1 cellular context compared by ENCODE assay signal in the genomic region with DNA sequence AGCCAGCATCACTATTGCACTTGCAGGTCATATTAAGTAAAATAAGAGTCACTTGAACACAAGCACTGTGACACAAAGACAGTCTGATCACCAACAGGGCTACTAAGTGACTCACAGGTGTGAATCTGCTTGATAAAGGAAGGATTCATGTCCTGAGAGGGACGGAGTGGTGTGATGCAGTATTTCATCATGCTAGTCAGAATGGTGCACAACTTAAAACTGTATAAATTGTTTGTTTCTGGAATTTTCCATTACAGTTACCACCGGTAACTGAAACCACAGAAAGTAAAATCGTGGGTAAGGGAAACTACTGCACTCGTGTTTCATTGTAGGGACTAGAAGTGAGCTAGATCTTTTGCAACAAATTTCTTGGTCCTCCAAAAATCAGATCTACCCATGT.
TF ChIP-seq lines count a peak whose summit lies in the region.

No MANE protein-coding gene starts in this region.

TF ChIP-seq in K562, 482 proteins besides CTCF, POLR2A, EP300 and RAD21 (continued from another document and continues in another):
- 0 out of 2 replicates have a peak, but pooled peaks have one; percentile 15 for TF ChIP-seq HMBOX1 (IDR thresholded peaks at IDR 0.05)
- TF ChIP-seq TEAD4 (IDR thresholded peaks at IDR 0.05; ENCODE audit: low read length): 0 out of 2 replicates have a peak, but pooled peaks have one; percentile 37
- TF ChIP-seq TEAD4 (CRISPR knock-in tag; IDR thresholded peaks at IDR 0.05; ENCODE audit: borderline replicate concordance): no peak
- TF ChIP-seq DNMT1 (IDR thresholded peaks at IDR 0.05): no peak
- TF ChIP-seq CTBP1 (IDR thresholded peaks at IDR 0.05; ENCODE audit: borderline replicate concordance): peak; percentile 65
- no peak for TF ChIP-seq ARID3A (IDR thresholded peaks at IDR 0.05; ENCODE audit: borderline replicate concordance, low read depth, low read length)
- no peak for TF ChIP-seq CREB1 (IDR thresholded peaks at IDR 0.05)
- no peak for TF ChIP-seq CREB1 (CRISPR knock-in tag; IDR thresholded peaks at IDR 0.05)
- no peak for TF ChIP-seq SMAD2 (IDR thresholded peaks at IDR 0.05; ENCODE audit: low read depth, low read length)
- TF ChIP-seq ADNP (tag; IDR thresholded peaks at IDR 0.05): no peak
- TF ChIP-seq JUN (IDR thresholded peaks at IDR 0.05; ENCODE audit: borderline replicate concordance, low read depth, low read length): peak; percentile 63
- TF ChIP-seq JUN (CRISPR knock-in tag; IDR thresholded peaks at IDR 0.05; ENCODE audit: borderline replicate concordance): no peak
- no peak for TF ChIP-seq SIX5 (IDR thresholded peaks at IDR 0.05; ENCODE audit: borderline replicate concordance in 1 of 2, insufficient read depth in 1 of 2, low read depth in 1 of 2, low read length in 2 of 2)
- TF ChIP-seq NEUROD1 (IDR thresholded peaks at IDR 0.05; ENCODE audit: borderline replicate concordance, low read depth, low read length, partially characterized antibody): peak; percentile 35
- TF ChIP-seq ETV6 (IDR thresholded peaks at IDR 0.05; ENCODE audit: borderline replicate concordance in 1 of 2, low read depth in 2 of 2, low read length in 1 of 2): no peak
- TF ChIP-seq ETV6 (CRISPR knock-in tag; IDR thresholded peaks at IDR 0.05; ENCODE audit: borderline replicate concordance): no peak
- no peak for TF ChIP-seq HNRNPL (IDR thresholded peaks at IDR 0.05; ENCODE audit: low read depth, low read length)
- no peak for TF ChIP-seq ZNF76 (CRISPR knock-in tag; IDR thresholded peaks at IDR 0.05; ENCODE audit: borderline replicate concordance)
- TF ChIP-seq TRIM24 (IDR thresholded peaks at IDR 0.05): peak; percentile 60 to 65; a peak in 2 of 4 replicates
- peak; percentile 93 for TF ChIP-seq CEBPG (CRISPR knock-in tag; IDR thresholded peaks at IDR 0.05)
- TF ChIP-seq CEBPG (tag; conservative IDR thresholded peaks at IDR 0.05 in 1 of 2, IDR thresholded peaks at IDR 0.05 in 1 of 2): peak; percentile 78 to 95
- peak; percentile 61; the same call in 1 of the 2 replicates for TF ChIP-seq SMARCE1 (IDR thresholded peaks at IDR 0.05)
- TF ChIP-seq JUNB (CRISPR knock-in tag; conservative IDR thresholded peaks at IDR 0.05): no peak
- TF ChIP-seq SMARCA4 (IDR thresholded peaks at IDR 0.05): peak; percentile 80; the same call in 1 of the 2 replicates
- TF ChIP-seq ZNF639 (CRISPR knock-in tag; conservative IDR thresholded peaks at IDR 0.05 in 1 of 2, IDR thresholded peaks at IDR 0.05 in 1 of 2): no peak
- no peak for TF ChIP-seq KHSRP (IDR thresholded peaks at IDR 0.05)
- TF ChIP-seq, protein P1, sequence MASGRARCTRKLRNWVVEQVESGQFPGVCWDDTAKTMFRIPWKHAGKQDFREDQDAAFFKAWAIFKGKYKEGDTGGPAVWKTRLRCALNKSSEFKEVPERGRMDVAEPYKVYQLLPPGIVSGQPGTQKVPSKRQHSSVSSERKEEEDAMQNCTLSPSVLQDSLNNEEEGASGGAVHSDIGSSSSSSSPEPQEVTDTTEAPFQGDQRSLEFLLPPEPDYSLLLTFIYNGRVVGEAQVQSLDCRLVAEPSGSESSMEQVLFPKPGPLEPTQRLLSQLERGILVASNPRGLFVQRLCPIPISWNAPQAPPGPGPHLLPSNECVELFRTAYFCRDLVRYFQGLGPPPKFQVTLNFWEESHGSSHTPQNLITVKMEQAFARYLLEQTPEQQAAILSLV (tag; IDR thresholded peaks at IDR 0.05): peak; percentile 64
- TF ChIP-seq ZNF57 (CRISPR knock-in tag; IDR thresholded peaks at IDR 0.05): no peak
- TF ChIP-seq, protein P2, sequence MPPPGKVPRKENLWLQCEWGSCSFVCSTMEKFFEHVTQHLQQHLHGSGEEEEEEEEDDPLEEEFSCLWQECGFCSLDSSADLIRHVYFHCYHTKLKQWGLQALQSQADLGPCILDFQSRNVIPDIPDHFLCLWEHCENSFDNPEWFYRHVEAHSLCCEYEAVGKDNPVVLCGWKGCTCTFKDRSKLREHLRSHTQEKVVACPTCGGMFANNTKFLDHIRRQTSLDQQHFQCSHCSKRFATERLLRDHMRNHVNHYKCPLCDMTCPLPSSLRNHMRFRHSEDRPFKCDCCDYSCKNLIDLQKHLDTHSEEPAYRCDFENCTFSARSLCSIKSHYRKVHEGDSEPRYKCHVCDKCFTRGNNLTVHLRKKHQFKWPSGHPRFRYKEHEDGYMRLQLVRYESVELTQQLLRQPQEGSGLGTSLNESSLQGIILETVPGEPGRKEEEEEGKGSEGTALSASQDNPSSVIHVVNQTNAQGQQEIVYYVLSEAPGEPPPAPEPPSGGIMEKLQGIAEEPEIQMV (tag; conservative IDR thresholded peaks at IDR 0.05; ENCODE audit: low read depth): no peak
- TF ChIP-seq TAL1 (IDR thresholded peaks at IDR 0.05): peak; percentile 24; the same call in 1 of the 2 replicates
- peak; percentile 67 for TF ChIP-seq SOX6 (IDR thresholded peaks at IDR 0.05)
- TF ChIP-seq HMG20A (CRISPR knock-in tag; conservative IDR thresholded peaks at IDR 0.05): no peak
- peak; percentile 56 for TF ChIP-seq EP400 (IDR thresholded peaks at IDR 0.05)
- TF ChIP-seq TRIM28 (IDR thresholded peaks at IDR 0.05): no peak
- 0 out of 2 replicates have a peak, but pooled peaks have one; percentile 68 for TF ChIP-seq ZNF175 (CRISPR knock-in tag; IDR thresholded peaks at IDR 0.05; ENCODE audit: low read depth)
- no peak for TF ChIP-seq ZNF23 (CRISPR knock-in tag; IDR thresholded peaks at IDR 0.05)
- no peak for TF ChIP-seq ZNF75A (CRISPR knock-in tag; IDR thresholded peaks at IDR 0.05)
- TF ChIP-seq CHD7 (IDR thresholded peaks at IDR 0.05; ENCODE audit: low read depth, low read length): no peak
- TF ChIP-seq KLF10 (CRISPR knock-in tag; IDR thresholded peaks at IDR 0.05): no peak
- no peak for TF ChIP-seq KDM4B (IDR thresholded peaks at IDR 0.05; ENCODE audit: borderline replicate concordance in 2 of 2, low read depth in 1 of 2)
- TF ChIP-seq RCOR1 (IDR thresholded peaks at IDR 0.05; ENCODE audit: borderline replicate concordance in 1 of 2, low read depth in 2 of 2, low read length in 2 of 2): 0 out of 4 replicates have a peak, but pooled peaks of 1 of the 2 experiments have one; percentile 20
- peak; percentile 29; the same call in 1 of the 2 replicates for TF ChIP-seq LEF1 (IDR thresholded peaks at IDR 0.05)
- TF ChIP-seq ATF3 (IDR thresholded peaks at IDR 0.05): peak; percentile 95
- TF ChIP-seq ATF3 (CRISPR knock-in tag; conservative IDR thresholded peaks at IDR 0.05): no peak
